8 cellular contexts compared by ENCODE assay signal in genomic region chr7:2519119-2519930, GRCh38. TPM values are rescaled to one million over a fixed set of nuclear protein-coding genes. Genes with fewer than 3 reads are reported as not detected.
DNase-seq lines count a peak whose midpoint lies in the region; ATAC-seq, FAIRE-seq and TF ChIP-seq lines count a peak whose summit lies in the region.

Gene LFNG (plus strand): TSS chr7:2519774. CDS start chr7:2519862, 88 bp downstream.

- H3K9me3 ChIP-seq in astrocyte (ENCODE audit: insufficient read depth, low read depth, low read length) = peaks cover 2% of the 10 kb centered on the region
- H3K9me3 ChIP-seq in hepatocyte (ENCODE audit: low read depth) = no peaks in the 10 kb centered on the region

- peaks cover 24% of the 10 kb centered on the region for H3K4me1 Mint-ChIP-seq in astrocyte (ENCODE audit: low read depth, unreplicated experiment)

- peak within 1 kb of the TSS; percentile 10 for H3K27ac ChIP-seq in astrocyte (ENCODE audit: low read depth, low read length)
- H3K27ac ChIP-seq in hepatocyte = no peak within 1 kb of the TSS

- peak within 1 kb of the TSS; percentile 96 for H3K4me3 Mint-ChIP-seq in astrocyte (ENCODE audit: unreplicated experiment)

- peaks cover 23% of the 10 kb centered on the region for H4K20me1 ChIP-seq in astrocyte (ENCODE audit: insufficient read depth, low read length)
- H4K20me1 ChIP-seq in hepatocyte (ENCODE audit: insufficient read depth, poor library complexity, severe bottlenecking) = peaks cover 3% of the 10 kb centered on the region

- peak within 1 kb of the TSS; percentile 76 for H3K9ac ChIP-seq in astrocyte (ENCODE audit: low read length)

- TF ChIP-seq CTCF in astrocyte (IDR thresholded peaks at IDR 0.05; ENCODE audit: insufficient read depth, low read depth, low read length) (no peak), hepatocyte (IDR thresholded peaks at IDR 0.05; ENCODE audit: poor library complexity) (no peak), retinal pigment epithelial cell (conservative IDR thresholded peaks at IDR 0.05; ENCODE audit: low read depth, low read length) (no peak)

- no peaks in the 10 kb centered on the region for H3K9me3 Mint-ChIP-seq in astrocyte (ENCODE audit: unreplicated experiment)

- H2AFZ ChIP-seq in astrocyte (ENCODE audit: low read depth, low read length) = peak within 1 kb of the TSS; percentile 64
- H2AFZ ChIP-seq in hepatocyte = peak within 1 kb of the TSS; percentile 40

- H3K4me3 ChIP-seq in astrocyte (ENCODE audit: insufficient read depth, low read depth, low read length) = peak within 1 kb of the TSS; percentile 64
- peak within 1 kb of the TSS; percentile 39 for H3K4me3 ChIP-seq in hepatocyte
- peak within 1 kb of the TSS; percentile 46 for H3K4me3 ChIP-seq in retinal pigment epithelial cell (ENCODE audit: low read length)

- peaks cover 70% of the 10 kb centered on the region for H3K4me1 ChIP-seq in astrocyte (ENCODE audit: insufficient read depth, low read length)
- H3K4me1 ChIP-seq in hepatocyte (ENCODE audit: insufficient read depth) = peaks cover 51% of the 10 kb centered on the region

- no peaks in the 10 kb centered on the region for H3K27me3 Mint-ChIP-seq in astrocyte (ENCODE audit: low read depth, unreplicated experiment)

- no peaks in the 10 kb centered on the region for H3K27me3 ChIP-seq in astrocyte (ENCODE audit: insufficient read depth, low read length)
- peaks cover 20% of the 10 kb centered on the region for H3K27me3 ChIP-seq in hepatocyte

- peak within 1 kb of the TSS; percentile 87 for H3K4me2 ChIP-seq in astrocyte (ENCODE audit: low read length)
- peak within 1 kb of the TSS; percentile 96 for H3K4me2 ChIP-seq in hepatocyte

- H3K36me3 Mint-ChIP-seq in astrocyte (ENCODE audit: low read depth, unreplicated experiment) = peaks cover 4% of the 10 kb centered on the region

- H3K79me2 ChIP-seq in astrocyte (ENCODE audit: insufficient read depth, low read length) = peaks cover 41% of the 10 kb centered on the region
- peaks cover 6% of the 10 kb centered on the region for H3K79me2 ChIP-seq in hepatocyte

- H3K36me3 ChIP-seq in astrocyte (ENCODE audit: insufficient read depth, low read length) (no peaks in the 10 kb centered on the region), hepatocyte (replicated peaks; ENCODE audit: insufficient read depth, low read depth) (no peaks in the 10 kb centered on the region)

- H3K27ac Mint-ChIP-seq in astrocyte (ENCODE audit: unreplicated experiment) = peak within 1 kb of the TSS; percentile 81

- FAIRE-seq in GM18507 (lab: Jason Lieb, UNC) = peak; percentile 59
- FAIRE-seq in astrocyte (lab: Jason Lieb, UNC) = no peak

- peak; percentile 86 for ATAC-seq in HG02852 (IDR thresholded peaks at IDR 0.05; ENCODE audit: unreplicated experiment)
- ATAC-seq in HG03378 (IDR thresholded peaks at IDR 0.05; ENCODE audit: unreplicated experiment) = no peak

- 1% methylated on average over 42 of the region's 95 CpGs for WGBS in hepatocyte (ENCODE audit: low lambda C conversion rate, missing lambda C conversion rate)

- no peaks in the 10 kb centered on the region for H3K9me2 ChIP-seq in hepatocyte (replicated peaks; ENCODE audit: insufficient read depth)

- DNase-seq in GM18507 (ENCODE audit: extremely low spot score, insufficient read length, low read depth) = peak; percentile 97
- peak; percentile 84 for DNase-seq in NCI-H1694 treated with DMSO at 0.1 percent for 48 hours (lab: John Stamatoyannopoulos, UW)
- DNase-seq in T-helper 22 cell (ENCODE audit: low read depth) = peak; percentile 75
- peak; percentile 83 for DNase-seq in astrocyte (ENCODE audit: low read depth)
- DNase-seq in hepatocyte (ENCODE audit: low spot score) = peak; percentile 96
- no peak for DNase-seq in retinal pigment epithelial cell (ENCODE audit: low read depth)

RNA-seq across cellular contexts. Expression of gene LFNG, which starts in this region (rescaled TPM):
- total RNA-seq in astrocyte (58.6 and 76.9 TPM in 2 replicates), hepatocyte (4.5 and 7.5 TPM in 2 replicates)
- polyA plus RNA-seq in hepatocyte = 1.2 and 1.6 TPM in 2 replicates
